Comparison of ENCODE assay signal across 26 cellular contexts in genomic region chr3:128775241-128775640, GRCh38. TPM values are rescaled to one million over a fixed set of nuclear protein-coding genes. Genes with fewer than 3 reads are reported as not detected.
A peak's percentile ranks its signal among the peaks of the same experiment; 100 is the strongest.
DNase-seq lines count a peak whose midpoint lies in the region; ATAC-seq, FAIRE-seq and TF ChIP-seq lines count a peak whose summit lies in the region.
"Had no signal": no experiment of that assay in that cellular context is flagged by ENCODE, and none has a peak within 500 bp of the region (broad histone marks: within the 10 kb centered on the region; RNA-seq: fewer than 3 reads in every experiment).

No MANE protein-coding gene starts in this region.

- peaks cover 75% of the 10 kb centered on the region for H3K4me1 Mint-ChIP-seq in CD4-positive, alpha-beta T cell (ENCODE audit: low read depth)
- H3K4me1 Mint-ChIP-seq in T-cell: peaks cover 77 to 84% (median 80%) of the 10 kb centered on the region in 3 donors
- H3K4me1 Mint-ChIP-seq in effector memory CD8-positive, alpha-beta T cell (ENCODE audit: low read depth in 2 of 2): peaks cover 47 to 60% of the 10 kb centered on the region in 2 donors

- H3K4me1 ChIP-seq in parathyroid adenoma: peaks cover 24% of the 10 kb centered on the region
- peaks cover 7 to 22% (median 10%) of the 10 kb centered on the region in 3 donors for H3K4me1 ChIP-seq in pancreas
- H3K4me1 ChIP-seq: BLaER1 had no signal

- H3K9ac ChIP-seq in parathyroid adenoma: no peak overlapping the region
- H3K9ac ChIP-seq: BLaER1, SK-N-SH had no signal

- peaks cover 36% of the 10 kb centered on the region for H3K36me3 Mint-ChIP-seq in CD4-positive, alpha-beta T cell (ENCODE audit: low read depth)
- H3K36me3 Mint-ChIP-seq in T-cell: peaks cover 15% of the 10 kb centered on the region
- peaks cover 20% of the 10 kb centered on the region for H3K36me3 Mint-ChIP-seq in effector memory CD8-positive, alpha-beta T cell (ENCODE audit: insufficient read depth)

- H3K4me3 ChIP-seq in parathyroid adenoma (ENCODE audit: low read depth, low read length) (no peak overlapping the region), pancreas (no peak overlapping the region)
- H3K4me3 ChIP-seq: BLaER1, PC-9 had no signal

- H3K36me3 ChIP-seq in parathyroid adenoma (ENCODE audit: control insufficient read depth, insufficient read depth, low read length) (no peaks in the 10 kb centered on the region), pancreas (no peaks in the 10 kb centered on the region)

- H2AFZ ChIP-seq in parathyroid adenoma: no peak overlapping the region
- H2AFZ ChIP-seq: PC-9 had no signal

- peaks cover 79% of the 10 kb centered on the region for H3K79me2 ChIP-seq in parathyroid adenoma

- CTCF ChIA-PET in CD4-positive, alpha-beta T cell (lab: Charles Lee): no interaction called here
- CTCF ChIA-PET in T-cell (lab: Charles Lee): no interaction called here

- H3K9me3 ChIP-seq in CD4-positive, alpha-beta T cell (ENCODE audit: control insufficient read depth, low read length): no peaks in the 10 kb centered on the region
- no peaks in the 10 kb centered on the region for H3K9me3 ChIP-seq in parathyroid adenoma (ENCODE audit: control insufficient read depth, low read length)
- H3K9me3 ChIP-seq in pancreas: no peaks in the 10 kb centered on the region
- H3K9me3 ChIP-seq: SK-N-SH had no signal

- 95 to 96% methylated on average over 3 of the region's 3 CpGs for WGBS in pancreas, 2 donors

- no peak for DNase-seq in CD4-positive, alpha-beta T cell
- DNase-seq in T-cell (no peak), pancreas (no peak)
- DNase-seq in effector memory CD8-positive, alpha-beta T cell: no peak
- no peak for DNase-seq in stimulated activated CD4-positive, alpha-beta T cell treated with anti-CD3 and anti-CD28 coated beads, Interleukin-1b, Interleukin-23, amount 100 ng/mL, for 48 hours
- DNase-seq: activated CD4-positive, alpha-beta T cell treated with anti-CD3 and anti-CD28 coated beads for 48 hours; activated T-cell treated with anti-CD3 and anti-CD28 coated beads, Interleukin-2, amount 50 U/mL, for 1 hour; foreskin melanocyte; HCEC 1CT; hippocampal formation; left colon; MV-4-11; NCI-H1436 treated with DMSO at 0.1 percent for 48 hours; NCI-H2081 treated with DMSO at 0.1 percent for 48 hours; NCI-H226; NCI-H69; PC-9; stimulated activated CD4-positive, alpha-beta T cell treated with anti-CD3 and anti-CD28 coated beads, Interleukin-15, amount 100 ng/mL, for 24 hours; stimulated activated naive B cell treated with anti-CD40 and anti-IgM and Interleukin-4, amounts not matched to agents 10 μg/mL and 1 μg/mL and 100 μg/mL, for 72 hours; substantia nigra had no signal

- H3K4me3 Mint-ChIP-seq in CD4-positive, alpha-beta T cell: no peak overlapping the region
- no peak overlapping the region for H3K4me3 Mint-ChIP-seq in T-cell
- H3K4me3 Mint-ChIP-seq in effector memory CD8-positive, alpha-beta T cell: peak overlapping the region in 1 of 2 donors; percentile 7
- H3K4me3 Mint-ChIP-seq: brain; stimulated activated naive B cell treated with anti-CD40 and anti-IgM and Interleukin-4, amounts not matched to agents 10 μg/mL and 1 μg/mL and 100 μg/mL, for 72 hours; type B pancreatic cell had no signal

- no peak overlapping the region for H3K27ac ChIP-seq in CD4-positive, alpha-beta T cell (ENCODE audit: low read depth, low read length)
- no peak overlapping the region for H3K27ac ChIP-seq in parathyroid adenoma
- no peak overlapping the region for H3K27ac ChIP-seq in pancreas
- H3K27ac ChIP-seq: BLaER1, PC-9 had no signal

- H3K27me3 Mint-ChIP-seq in CD4-positive, alpha-beta T cell: no peaks in the 10 kb centered on the region
- H3K27me3 Mint-ChIP-seq in T-cell: no peaks in the 10 kb centered on the region
- H3K27me3 Mint-ChIP-seq in effector memory CD8-positive, alpha-beta T cell: no peaks in the 10 kb centered on the region
- H3K27me3 Mint-ChIP-seq: brain; stimulated activated naive B cell treated with anti-CD40 and anti-IgM and Interleukin-4, amounts not matched to agents 10 μg/mL and 1 μg/mL and 100 μg/mL, for 72 hours; type B pancreatic cell had no signal

- no peak for ATAC-seq in CD4-positive, alpha-beta T cell (ENCODE audit: poor library complexity)
- ATAC-seq in T-cell (replicated peaks in 1 of 4) (peak in 2 of 4 experiments; percentile 6 to 32), GM21619 (IDR thresholded peaks at IDR 0.05; ENCODE audit: unreplicated experiment) (no peak), pancreas (no peak)
- no peak for ATAC-seq in effector memory CD8-positive, alpha-beta T cell (replicated peaks)
- ATAC-seq: left colon; stimulated activated naive B cell treated with anti-CD40 and anti-IgM and Interleukin-4, amounts not matched to agents 10 μg/mL and 1 μg/mL and 100 μg/mL, for 72 hours had no signal

- no peak for TF ChIP-seq CTCF in CD4-positive, alpha-beta T cell (IDR thresholded peaks at IDR 0.05)
- no peak for TF ChIP-seq CTCF in parathyroid adenoma (IDR thresholded peaks at IDR 0.05)
- TF ChIP-seq CTCF in pancreas (IDR thresholded peaks at IDR 0.05): no peak

- no peaks in the 10 kb centered on the region for H3K27me3 ChIP-seq in CD4-positive, alpha-beta T cell (ENCODE audit: control insufficient read depth, insufficient read depth, low read length)
- H3K27me3 ChIP-seq in parathyroid adenoma (ENCODE audit: control insufficient read depth, insufficient read depth, low read length): no peaks in the 10 kb centered on the region
- H3K27me3 ChIP-seq in pancreas: no peaks in the 10 kb centered on the region
- H3K27me3 ChIP-seq: BLaER1 had no signal

- intact Hi-C loops in CD4-positive, alpha-beta T cell (cut with DNase I, micrococcal nuclease): no loop called here
- intact Hi-C loops in pancreas (cut with DNase I): no loop called here

- peak overlapping the region; percentile 72 for H3K27ac Mint-ChIP-seq in CD4-positive, alpha-beta T cell
- H3K27ac Mint-ChIP-seq in T-cell: peak overlapping the region; percentile 26 to 69
- peak overlapping the region; percentile 55 to 59 for H3K27ac Mint-ChIP-seq in effector memory CD8-positive, alpha-beta T cell
- H3K27ac Mint-ChIP-seq: brain, type B pancreatic cell had no signal

- no peaks in the 10 kb centered on the region for H3K9me3 Mint-ChIP-seq in CD4-positive, alpha-beta T cell
- no peaks in the 10 kb centered on the region for H3K9me3 Mint-ChIP-seq in T-cell
- no peaks in the 10 kb centered on the region for H3K9me3 Mint-ChIP-seq in effector memory CD8-positive, alpha-beta T cell
- H3K9me3 Mint-ChIP-seq: stimulated activated naive B cell treated with anti-CD40 and anti-IgM and Interleukin-4, amounts not matched to agents 10 μg/mL and 1 μg/mL and 100 μg/mL, for 72 hours; type B pancreatic cell had no signal

- H3K4me2 ChIP-seq in parathyroid adenoma (ENCODE audit: low read length): peak overlapping the region; percentile 37
- H3K4me2 ChIP-seq: BLaER1, PC-9, SK-N-SH had no signal

- POLR2A ChIA-PET in CD4-positive, alpha-beta T cell (lab: Charles Lee): no interaction called here
- POLR2A ChIA-PET in T-cell (lab: Charles Lee): no interaction called here

- no peak for FAIRE-seq in pancreas (lab: Jason Lieb, UNC)

RNA-seq across cellular contexts. Expression of gene RAB7A, which starts 49.3 kb away (rescaled TPM):
- 100 to 1,000 TPM; 113 to 121 TPM for total RNA-seq in CD4-positive, alpha-beta T cell
- 100 to 1,000 TPM; 130 to 161 (median 140) TPM for total RNA-seq in T-cell
- total RNA-seq in pancreas: 100 to 1,000 TPM in 1 of 6 donors, 10 to 100 TPM in 5; 55.4 to 112 (median 70.7) TPM
- 10 to 100 TPM; 43.6 to 72.0 TPM for polyA plus RNA-seq in pancreas
